14 cellular contexts compared by ENCODE assay signal in the genomic region with DNA sequence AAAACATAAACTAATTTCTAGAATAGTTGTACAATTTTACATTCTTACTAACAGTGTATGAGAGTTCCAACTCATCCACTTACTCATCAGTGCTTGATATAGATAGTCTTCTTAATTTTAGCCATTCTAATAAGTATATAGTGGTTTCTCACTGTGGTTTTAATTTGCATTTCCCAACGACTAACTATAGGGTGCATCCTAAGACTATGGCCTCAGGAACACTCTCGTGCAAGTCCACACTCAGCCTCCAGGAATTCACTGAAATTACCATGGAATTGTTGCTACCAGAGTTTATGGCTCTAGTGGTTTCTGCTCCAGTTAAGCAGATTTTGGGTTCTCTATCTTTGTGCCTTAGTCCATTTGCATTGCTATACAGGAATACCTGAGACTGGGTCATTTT.
"Had no signal": no experiment of that assay in that cellular context is flagged by ENCODE, and none has a peak within 500 bp of the region (broad histone marks: within the 10 kb centered on the region; RNA-seq: fewer than 3 reads in every experiment).

No MANE protein-coding gene starts in this region.

- H3K4me1 ChIP-seq: left lung had no signal

- H3K27me3 ChIP-seq: left lung had no signal

- ATAC-seq: effector memory CD8-positive, alpha-beta T cell; left lung; natural killer cell treated with Interleukin-12 subunit alpha and Interleukin-12 subunit beta and Interleukin-15 and Interleukin-18, amount 100 ng/mL, for 72 hours; stimulated activated memory B cell treated with anti-CD40 and anti-IgM and Interleukin-4, amounts not matched to agents 10 μg/mL and 1 μg/mL and 100 μg/mL, for 72 hours; T-helper 17 cell had no signal

- DNase-seq: activated CD4-positive, alpha-beta T cell treated with anti-CD3 and anti-CD28 coated beads, Interleukin-2, amount 10 ng/mL, durations not matched to agents 7 days and 5 days; activated CD4-positive, CD25-positive, alpha-beta regulatory T cell; activated CD8-positive, alpha-beta memory T cell treated with anti-CD3 and anti-CD28 coated beads for 24 hours; activated gamma-delta T cell treated with Interleukin-2 at 50 U/mL for 16 hours; dermis blood vessel endothelial cell; effector memory CD8-positive, alpha-beta T cell; left lung; mammary epithelial cell; stimulated activated CD4-positive, alpha-beta T cell treated with anti-CD3 and anti-CD28 coated beads, Interleukin-12 subunit alpha, Interleukin-12 subunit beta, amount 100 ng/mL, for 4 hours; stimulated activated CD4-positive, alpha-beta T cell treated with anti-CD3 and anti-CD28 coated beads, Interleukin-2, amount 100 ng/mL, for 48 hours; T-helper 17 cell had no signal

- H3K4me3 ChIP-seq: left lung had no signal

- H3K27ac ChIP-seq: epithelial cell of prostate, left lung had no signal

- H3K36me3 ChIP-seq: left lung had no signal
